1 cellular context compared by ENCODE assay signal in the genomic region with DNA sequence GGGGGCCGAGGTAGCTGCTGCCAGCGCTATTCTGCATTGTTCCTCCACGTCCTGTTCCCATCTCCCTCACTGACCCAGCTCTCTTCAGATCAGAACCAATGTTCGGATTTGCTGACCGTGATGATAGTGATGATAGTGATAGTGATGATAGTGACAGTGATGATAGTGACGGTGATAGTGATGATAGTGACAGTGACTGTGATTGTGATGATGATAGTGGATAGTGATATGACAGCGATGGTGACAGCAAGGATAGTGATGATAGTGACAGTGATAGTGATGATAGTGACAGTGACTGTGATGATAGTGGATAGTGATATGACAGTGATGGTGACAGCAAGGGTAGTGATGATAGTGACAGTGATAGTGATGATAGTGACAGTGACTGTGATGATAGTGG. TPM values are rescaled to one million over a fixed set of nuclear protein-coding genes. Genes with fewer than 3 reads are reported as not detected.
"Had no signal": no experiment of that assay in that cellular context is flagged by ENCODE, and none has a peak within 500 bp of the region (broad histone marks: within the 10 kb centered on the region; RNA-seq: fewer than 3 reads in every experiment).

No MANE protein-coding gene starts in this region.

RNA-seq across cellular contexts. Expression of a gene that starts 51.1 kb away (rescaled TPM):
- total RNA-seq: cardiac muscle cell had no signal
- polyA plus RNA-seq: cardiac muscle cell had no signal
